ENCODE assay signal across 16 cellular contexts in genomic region chr2:63300835-63301234, GRCh38.
DNase-seq lines count a peak whose midpoint lies in the region; ATAC-seq and TF ChIP-seq lines count a peak whose summit lies in the region.
"Had no signal": no experiment of that assay in that cellular context is flagged by ENCODE, and none has a peak within 500 bp of the region (broad histone marks: within the 10 kb centered on the region; RNA-seq: fewer than 3 reads in every experiment).

No MANE protein-coding gene starts in this region.

- H3K9me3 ChIP-seq in DND-41 (ENCODE audit: insufficient read depth, low read length, severe bottlenecking) = peaks cover 61% of the 10 kb centered on the region
- H3K9me3 ChIP-seq in OCI-LY1 (ENCODE audit: low read length) = peaks cover 25% of the 10 kb centered on the region
- H3K9me3 ChIP-seq in endodermal cell (ENCODE audit: control insufficient read depth, low read length) = peaks cover 57% of the 10 kb centered on the region
- peaks cover 14% of the 10 kb centered on the region for H3K9me3 ChIP-seq in smooth muscle cell (replicated peaks; ENCODE audit: low read depth)

- no peak overlapping the region for H3K27ac Mint-ChIP-seq in endodermal cell
- H3K27ac Mint-ChIP-seq: CD4-positive, alpha-beta T cell had no signal

- H3K9me3 Mint-ChIP-seq in endodermal cell = peaks cover 77% of the 10 kb centered on the region

- H2AFZ ChIP-seq in DND-41 (ENCODE audit: low read depth, low read length) (no peak overlapping the region), OCI-LY1 (ENCODE audit: low read length) (no peak overlapping the region), smooth muscle cell (ENCODE audit: low read depth) (no peak overlapping the region)

- in situ Hi-C loops in GM13977 (cut with MboI; ENCODE audit: low pct_unique_long_range_greater_than_20kb, low sequenced_read_pairs, unreplicated experiment) = no loop called here

- WGBS in endodermal cell (ENCODE audit: insufficient coverage in 1 of 2, insufficient read length in 1 of 2), 2 experiments = 90 to 100% methylated on average over 2 of the region's 2 CpGs
- 100% methylated on average over 2 of the region's 2 CpGs for WGBS in smooth muscle cell (ENCODE audit: low lambda C conversion rate)

- ATAC-seq in DND-41 (ENCODE audit: insufficient read depth, low read depth) (no peak), HG03442 (IDR thresholded peaks at IDR 0.05; ENCODE audit: unreplicated experiment) (no peak), HG02970 (IDR thresholded peaks at IDR 0.05; ENCODE audit: low FRiP score, unreplicated experiment) (no peak)

- H3K27me3 Mint-ChIP-seq in endodermal cell (ENCODE audit: insufficient read depth) = no peaks in the 10 kb centered on the region
- H3K27me3 Mint-ChIP-seq: CD4-positive, alpha-beta T cell had no signal

- H3F3A ChIP-seq in OCI-LY1 (ENCODE audit: insufficient read depth, low read length) = no peaks in the 10 kb centered on the region
- no peaks in the 10 kb centered on the region for H3F3A ChIP-seq in smooth muscle cell (ENCODE audit: low read depth)

- H3K27me3 ChIP-seq in DND-41 (ENCODE audit: insufficient read depth, low read length, poor library complexity) (no peaks in the 10 kb centered on the region), OCI-LY1 (ENCODE audit: insufficient read depth, low read length) (no peaks in the 10 kb centered on the region), endodermal cell (ENCODE audit: control insufficient read depth, insufficient read depth, low read length, poor library complexity, severe bottlenecking) (no peaks in the 10 kb centered on the region), smooth muscle cell (ENCODE audit: low read depth) (no peaks in the 10 kb centered on the region)

- H3K36me3 Mint-ChIP-seq in endodermal cell (ENCODE audit: low read depth) = peaks cover 36% of the 10 kb centered on the region

- H3K9ac ChIP-seq in DND-41 (ENCODE audit: low read depth, low read length) = no peak overlapping the region
- H3K9ac ChIP-seq in OCI-LY1 (ENCODE audit: low read length) = no peak overlapping the region
- no peak overlapping the region for H3K9ac ChIP-seq in endodermal cell (ENCODE audit: extremely low read depth, low read length, poor library complexity, severe bottlenecking)
- H3K9ac ChIP-seq in smooth muscle cell (ENCODE audit: low read depth) = no peak overlapping the region

- H3K4me2 ChIP-seq in DND-41 (ENCODE audit: insufficient read depth, low read length) = no peak overlapping the region
- no peak overlapping the region for H3K4me2 ChIP-seq in OCI-LY1 (ENCODE audit: low read length)
- H3K4me2 ChIP-seq in smooth muscle cell = no peak overlapping the region

- H3K4me1 ChIP-seq in DND-41 (ENCODE audit: insufficient read depth, low read length) = no peaks in the 10 kb centered on the region
- H3K4me1 ChIP-seq in OCI-LY1 (ENCODE audit: insufficient read depth, low read length, severe bottlenecking) = no peaks in the 10 kb centered on the region
- no peaks in the 10 kb centered on the region for H3K4me1 ChIP-seq in endodermal cell (ENCODE audit: control insufficient read depth, insufficient read depth, low read length)
- no peaks in the 10 kb centered on the region for H3K4me1 ChIP-seq in smooth muscle cell (ENCODE audit: low read depth)

- H3K4me3 ChIP-seq in DND-41 (ENCODE audit: low read depth in 1 of 2, low read length in 2 of 2) = no peak overlapping the region
- H3K4me3 ChIP-seq in OCI-LY1 (ENCODE audit: low read depth, low read length, poor library complexity, severe bottlenecking) = no peak overlapping the region
- H3K4me3 ChIP-seq in endodermal cell (ENCODE audit: low read length) = peak overlapping the region; percentile 48
- no peak overlapping the region for H3K4me3 ChIP-seq in smooth muscle cell
- H3K4me3 ChIP-seq: thoracic aorta had no signal

- peak; percentile 26 for TF ChIP-seq CTCF in DND-41 (IDR thresholded peaks at IDR 0.05; ENCODE audit: borderline replicate concordance, extremely low read depth, low read length, poor library complexity, severe bottlenecking)
- TF ChIP-seq CTCF in GM13977 (IDR thresholded peaks at IDR 0.05; ENCODE audit: extremely low read depth, insufficient read depth, missing control alignments) = peak; percentile 20
- peak; percentile 33; the same call in 1 of the 2 replicates for TF ChIP-seq CTCF in OCI-LY1 (IDR thresholded peaks at IDR 0.05; ENCODE audit: low read length)
- TF ChIP-seq CTCF in endodermal cell (conservative IDR thresholded peaks at IDR 0.05) = peak; percentile 49
- TF ChIP-seq CTCF in smooth muscle cell (IDR thresholded peaks at IDR 0.05; ENCODE audit: borderline replicate concordance, insufficient read depth, poor library complexity, severe bottlenecking) = no peak

- no peak overlapping the region for H3K4me3 Mint-ChIP-seq in endodermal cell
- H3K4me3 Mint-ChIP-seq: CD4-positive, alpha-beta T cell had no signal

- H3K4me1 Mint-ChIP-seq in endodermal cell = no peaks in the 10 kb centered on the region

- H4K20me1 ChIP-seq in DND-41 (ENCODE audit: insufficient read depth, low read length) (no peaks in the 10 kb centered on the region), OCI-LY1 (ENCODE audit: insufficient read depth, low read length) (no peaks in the 10 kb centered on the region), smooth muscle cell (ENCODE audit: low read depth) (no peaks in the 10 kb centered on the region)

- H3K27ac ChIP-seq in DND-41 (ENCODE audit: low read length) (no peak overlapping the region), OCI-LY1 (ENCODE audit: low read depth, low read length, poor library complexity, severe bottlenecking) (no peak overlapping the region), endodermal cell (ENCODE audit: low read depth, low read length) (no peak overlapping the region), smooth muscle cell (ENCODE audit: low read depth) (no peak overlapping the region)
- H3K27ac ChIP-seq: epithelial cell of prostate, RWPE1, thoracic aorta had no signal

- H3K9me2 ChIP-seq in OCI-LY1 (ENCODE audit: low read depth, low read length) = no peaks in the 10 kb centered on the region

- H3K79me2 ChIP-seq in DND-41 (ENCODE audit: insufficient read depth, low read length) (no peaks in the 10 kb centered on the region), OCI-LY1 (ENCODE audit: insufficient read depth, low read length) (no peaks in the 10 kb centered on the region), smooth muscle cell (ENCODE audit: low read depth) (no peaks in the 10 kb centered on the region)

- H3K36me3 ChIP-seq in DND-41 (ENCODE audit: insufficient read depth, low read length) (peaks cover 10% of the 10 kb centered on the region), OCI-LY1 (ENCODE audit: insufficient read depth, low read length) (0 out of 2 replicates have a peak, but pooled peaks cover 4% of the 10 kb centered on the region), endodermal cell (ENCODE audit: control insufficient read depth, insufficient read depth, low read length) (no peaks in the 10 kb centered on the region), smooth muscle cell (ENCODE audit: low read depth) (peaks cover 9% of the 10 kb centered on the region)
- H3K36me3 ChIP-seq: thoracic aorta had no signal

- DNase-seq in DND-41 (no peak), GM13977 (ENCODE audit: low spot score) (no peak), endodermal cell (peak; percentile 48), NCI-H1417 treated with DMSO at 0.1 percent for 48 hours (lab: John Stamatoyannopoulos, UW) (no peak), smooth muscle cell (lab: John Stamatoyannopoulos, UW; ENCODE audit: unreplicated experiment) (no peak)
- DNase-seq: activated naive CD4-positive, alpha-beta T cell treated with Interleukin-2 at 50 U/mL for 16 hours; CD4-positive, alpha-beta T cell; central memory CD4-positive, alpha-beta T cell; small intestine; T-helper 9 cell had no signal
